Comparison of ENCODE assay signal across 10 cellular contexts in genomic region chr9:136011703-136012496, GRCh38. TPM values are rescaled to one million over a fixed set of nuclear protein-coding genes. Genes with fewer than 3 reads are reported as not detected.
DNase-seq lines count a peak whose midpoint lies in the region; ATAC-seq and TF ChIP-seq lines count a peak whose summit lies in the region.
"Had no signal": no experiment of that assay in that cellular context is flagged by ENCODE, and none has a peak within 500 bp of the region (broad histone marks: within the 10 kb centered on the region; RNA-seq: fewer than 3 reads in every experiment).

No MANE protein-coding gene starts in this region.

- H3K4me1 Mint-ChIP-seq in chondrocyte (ENCODE audit: low read depth): peaks cover 27% of the 10 kb centered on the region
- no peaks in the 10 kb centered on the region for H3K4me1 Mint-ChIP-seq in activated naive CD4-positive, alpha-beta T cell treated with anti-CD3 and anti-CD28 coated beads, Interleukin-2, amount 10 ng/mL, durations not matched to agents 7 days and 5 days

- no peak for TF ChIP-seq CTCF in chondrocyte (IDR thresholded peaks at IDR 0.05)

- peaks cover 6 to 29% (median 26%) of the 10 kb centered on the region in 3 donors for H3K4me1 ChIP-seq in skeletal muscle tissue (ENCODE audit: control insufficient read depth in 3 of 3, insufficient read depth in 3 of 3, low read length in 3 of 3)

- H3K27me3 ChIP-seq in skeletal muscle tissue (ENCODE audit: control insufficient read depth in 3 of 3, insufficient read depth in 3 of 3, low read length in 3 of 3): no peaks in the 10 kb centered on the region

- peak overlapping the region in 2 of 3 donors; percentile 54 to 56 for H3K9ac ChIP-seq in skeletal muscle tissue (ENCODE audit: low read depth in 1 of 3, low read length in 3 of 3)

- peak; percentile 91 for DNase-seq in HT-29 (ENCODE audit: low spot score)
- DNase-seq in chondrocyte (ENCODE audit: low spot score): peak; percentile 92
- peak; percentile 72 for DNase-seq in left kidney (ENCODE audit: low read depth, low spot score)
- DNase-seq in activated naive CD4-positive, alpha-beta T cell treated with anti-CD3 and anti-CD28 coated beads, Interleukin-2, amount 10 ng/mL, durations not matched to agents 7 days and 5 days: no peak
- DNase-seq: NCI-H1048 had no signal

- no peak overlapping the region for H3K4me3 Mint-ChIP-seq in chondrocyte (ENCODE audit: unreplicated experiment)
- H3K4me3 Mint-ChIP-seq in activated naive CD4-positive, alpha-beta T cell treated with anti-CD3 and anti-CD28 coated beads, Interleukin-2, amount 10 ng/mL, durations not matched to agents 7 days and 5 days: no peak overlapping the region

- no peaks in the 10 kb centered on the region for H3K9me3 ChIP-seq in skeletal muscle tissue (ENCODE audit: control insufficient read depth in 3 of 3, low read length in 3 of 3)

- peaks cover 0 to 13% (median 13%) of the 10 kb centered on the region in 3 donors for H3K36me3 ChIP-seq in skeletal muscle tissue (ENCODE audit: control insufficient read depth in 3 of 3, insufficient read depth in 3 of 3, low read length in 3 of 3)

- H3K36me3 Mint-ChIP-seq in chondrocyte (ENCODE audit: low read depth): peaks cover 6% of the 10 kb centered on the region
- H3K36me3 Mint-ChIP-seq in activated naive CD4-positive, alpha-beta T cell treated with anti-CD3 and anti-CD28 coated beads, Interleukin-2, amount 10 ng/mL, durations not matched to agents 7 days and 5 days: no peaks in the 10 kb centered on the region

- H3K27ac Mint-ChIP-seq in chondrocyte (ENCODE audit: unreplicated experiment): peak overlapping the region; percentile 41
- H3K27ac Mint-ChIP-seq in activated naive CD4-positive, alpha-beta T cell treated with anti-CD3 and anti-CD28 coated beads, Interleukin-2, amount 10 ng/mL, durations not matched to agents 7 days and 5 days: no peak overlapping the region

- ATAC-seq in GM18519 (IDR thresholded peaks at IDR 0.05; ENCODE audit: low FRiP score, unreplicated experiment) (no peak), HG02610 (IDR thresholded peaks at IDR 0.05; ENCODE audit: unreplicated experiment) (no peak), GM21528 (IDR thresholded peaks at IDR 0.05; ENCODE audit: low FRiP score, unreplicated experiment) (no peak)
- ATAC-seq: HCT116 had no signal

- H3K9me3 Mint-ChIP-seq in chondrocyte (ENCODE audit: low read depth): no peaks in the 10 kb centered on the region
- no peaks in the 10 kb centered on the region for H3K9me3 Mint-ChIP-seq in activated naive CD4-positive, alpha-beta T cell treated with anti-CD3 and anti-CD28 coated beads, Interleukin-2, amount 10 ng/mL, durations not matched to agents 7 days and 5 days

- peak overlapping the region in 1 of 3 donors; percentile 35 for H3K4me3 ChIP-seq in skeletal muscle tissue (ENCODE audit: low read length in 3 of 3)

- no peaks in the 10 kb centered on the region for H3K27me3 Mint-ChIP-seq in chondrocyte (ENCODE audit: low read depth)
- H3K27me3 Mint-ChIP-seq in activated naive CD4-positive, alpha-beta T cell treated with anti-CD3 and anti-CD28 coated beads, Interleukin-2, amount 10 ng/mL, durations not matched to agents 7 days and 5 days: no peaks in the 10 kb centered on the region

- H3K27ac ChIP-seq in skeletal muscle tissue (ENCODE audit: low read depth, low read length): peak overlapping the region; percentile 72

- CTCF ChIA-PET in activated naive CD4-positive, alpha-beta T cell treated with anti-CD3 and anti-CD28 coated beads, Interleukin-2, amount 10 ng/mL, durations not matched to agents 7 days and 5 days (lab: Charles Lee): no interaction called here

RNA-seq across cellular contexts. Expression of gene UBAC1, which starts 50.7 kb away (rescaled TPM):
- total RNA-seq in HT-29 (2014; rRNA removed; shearing (Covaris generic)): 53.0 and 60.4 TPM in 2 replicates
- total RNA-seq in chondrocyte: 33.2 to 36.0 TPM (median 33.5 TPM) in 3 replicates
- 37.6 TPM for total RNA-seq in skeletal muscle tissue
